40 cellular contexts compared by ENCODE assay signal in genomic region chrX:43731086-43731485, GRCh38.
"Had no signal": no experiment of that assay in that cellular context is flagged by ENCODE, and none has a peak within 500 bp of the region (broad histone marks: within the 10 kb centered on the region; RNA-seq: fewer than 3 reads in every experiment).

No MANE protein-coding gene starts in this region.

- H3K27ac ChIP-seq: adrenal gland, body of pancreas, brain microvascular endothelial cell, breast epithelium, cardiac muscle cell, VCaP had no signal

- DNase-seq: activated B cell treated with CpG ODN at 0.5 μM for 24 hours; activated CD4-positive, alpha-beta memory T cell treated with anti-CD3 and anti-CD28 coated beads for 36 hours; activated CD4-positive, alpha-beta T cell treated with anti-CD3 and anti-CD28 coated beads for 4 hours; activated CD4-positive, alpha-beta T cell treated with anti-CD3 and anti-CD28 coated beads, Interleukin-2, amount 10 ng/mL, durations not matched to agents 24 days and 14 days; activated CD4-positive, alpha-beta T cell treated with anti-CD3 and anti-CD28 coated beads, Interleukin-2, amount 50 U/mL, for 1 hour; activated CD4-positive, alpha-beta T cell treated with anti-CD3 and anti-CD28 coated beads, Interleukin-2, amount 50 U/mL, for 4 hours; activated CD4-positive, CD25-positive, alpha-beta regulatory T cell treated with anti-CD3 and anti-CD28 coated beads, Interleukin-2, amount 50 U/mL, for 72 hours; activated CD8-positive, alpha-beta memory T cell treated with anti-CD3 and anti-CD28 coated beads, Interleukin-2, amount 50 U/mL, for 4 hours; activated CD8-positive, alpha-beta T cell treated with anti-CD3 and anti-CD28 coated beads for 36 hours; activated effector memory CD4-positive, alpha-beta T cell treated with anti-CD3 and anti-CD28 coated beads, Interleukin-2, amount 50 U/mL, for 16 hours; activated gamma-delta T cell treated with Interleukin-2 at 50 U/mL for 16 hours; activated naive CD4-positive, alpha-beta T cell; activated naive CD4-positive, alpha-beta T cell treated with anti-CD3 and anti-CD28 coated beads for 36 hours; activated naive CD4-positive, alpha-beta T cell treated with anti-CD3 and anti-CD28 coated beads, Interleukin-2, amount 50 U/mL, for 16 hours; activated naive CD8-positive, alpha-beta T cell treated with anti-CD3 and anti-CD28 coated beads for 36 hours; activated T-cell treated with anti-CD3 and anti-CD28 coated beads for 4 hours; activated T-cell treated with anti-CD3 and anti-CD28 coated beads, Interleukin-2, amount 50 U/mL, for 1 hour; activated T-cell treated with anti-CD3 and anti-CD28 coated beads, Interleukin-2, amount 50 U/mL, for 4 hours; activated T-cell treated with anti-CD3 and anti-CD28 coated beads, Interleukin-2, amount 50 U/mL, for 72 hours; adrenal gland; amniotic stem cell; aorta; body of pancreas; brain microvascular endothelial cell; caudate nucleus; cerebellar nuclear complex; T-helper 1 cell; T-helper 2 cell; T-helper 9 cell had no signal

- FAIRE-seq: astrocyte, TTC549 had no signal

- H3K4me3 Mint-ChIP-seq: activated B cell treated with CpG ODN at 0.5 μM for 24 hours; activated CD4-positive, alpha-beta memory T cell treated with anti-CD3 and anti-CD28 coated beads for 36 hours; activated CD4-positive, alpha-beta T cell treated with anti-CD3 and anti-CD28 coated beads, Interleukin-2, amount 10 ng/mL, durations not matched to agents 24 days and 14 days; activated CD8-positive, alpha-beta T cell treated with anti-CD3 and anti-CD28 coated beads for 36 hours; activated naive CD4-positive, alpha-beta T cell treated with anti-CD3 and anti-CD28 coated beads for 36 hours; activated naive CD8-positive, alpha-beta T cell treated with anti-CD3 and anti-CD28 coated beads for 36 hours; activated T-cell treated with anti-CD3 and anti-CD28 coated beads, Interleukin-2, amount 50 U/mL, for 4 hours; activated T-cell treated with anti-CD3 and anti-CD28 coated beads, Interleukin-2, amount 50 U/mL, for 72 hours; activated T-helper 1 cell treated with anti-CD3 and anti-CD28 coated beads, Interleukin-12 subunit alpha, Interleukin-12 subunit beta, Interleukin-2, Interleukin-4 antibody, amounts not matched to agents 30 ng/mL and 10 ng/mL and 1 ng/mL, durations not matched to agents 14 hours and 24 hours and 36 hours; activated T-helper 17 cell treated with anti-CD3 and anti-CD28 coated beads, Interleukin-2, amount 50 U/mL, for 72 hours; central memory CD8-positive, alpha-beta T cell; T-helper 1 cell treated with Interleukin-12 subunit alpha and Interleukin-12 subunit beta and Interleukin-4 antibody, amounts not matched to agents 30 μg/mL and 1 μg/mL, for 36 hours; T-helper 2 cell treated with Interferon-gamma antibody and Interleukin-4, amounts not matched to agents 5 μg/mL and 100 μg/mL, for 36 hours had no signal

- H3K9me3 ChIP-seq: adrenal gland, body of pancreas, breast epithelium had no signal

- H3K27me3 Mint-ChIP-seq: activated B cell treated with CpG ODN at 0.5 μM for 24 hours; activated CD4-positive, alpha-beta T cell treated with anti-CD3 and anti-CD28 coated beads, Interleukin-2, amount 10 ng/mL, durations not matched to agents 24 days and 14 days; activated CD8-positive, alpha-beta T cell treated with anti-CD3 and anti-CD28 coated beads for 36 hours; activated naive CD8-positive, alpha-beta T cell treated with anti-CD3 and anti-CD28 coated beads for 36 hours; activated T-helper 17 cell treated with anti-CD3 and anti-CD28 coated beads, Interleukin-2, amount 50 U/mL, for 72 hours; central memory CD8-positive, alpha-beta T cell had no signal

- H3K36me3 Mint-ChIP-seq: activated CD4-positive, alpha-beta memory T cell treated with anti-CD3 and anti-CD28 coated beads for 36 hours; activated naive CD4-positive, alpha-beta T cell treated with anti-CD3 and anti-CD28 coated beads, Interleukin-2, amount 50 U/mL, for 72 hours; activated naive CD8-positive, alpha-beta T cell treated with anti-CD3 and anti-CD28 coated beads for 36 hours had no signal

- H3K4me3 ChIP-seq: adrenal gland, body of pancreas, breast epithelium, cardiac muscle cell had no signal

- H3K9me3 Mint-ChIP-seq: activated B cell treated with CpG ODN at 0.5 μM for 24 hours; activated CD4-positive, alpha-beta memory T cell treated with anti-CD3 and anti-CD28 coated beads for 36 hours; activated CD4-positive, alpha-beta T cell treated with anti-CD3 and anti-CD28 coated beads, Interleukin-2, amount 10 ng/mL, durations not matched to agents 24 days and 14 days; activated CD8-positive, alpha-beta T cell treated with anti-CD3 and anti-CD28 coated beads for 36 hours; activated naive CD4-positive, alpha-beta T cell treated with anti-CD3 and anti-CD28 coated beads for 36 hours; activated naive CD4-positive, alpha-beta T cell treated with anti-CD3 and anti-CD28 coated beads, Interleukin-2, amount 50 U/mL, for 72 hours; activated naive CD8-positive, alpha-beta T cell treated with anti-CD3 and anti-CD28 coated beads for 36 hours; activated T-cell treated with anti-CD3 and anti-CD28 coated beads, Interleukin-2, amount 50 U/mL, for 4 hours; activated T-cell treated with anti-CD3 and anti-CD28 coated beads, Interleukin-2, amount 50 U/mL, for 72 hours; activated T-helper 1 cell treated with anti-CD3 and anti-CD28 coated beads, Interleukin-12 subunit alpha, Interleukin-12 subunit beta, Interleukin-2, Interleukin-4 antibody, amounts not matched to agents 30 ng/mL and 10 ng/mL and 1 ng/mL, durations not matched to agents 14 hours and 24 hours and 36 hours; activated T-helper 17 cell treated with anti-CD3 and anti-CD28 coated beads, Interleukin-2, amount 50 U/mL, for 72 hours; central memory CD8-positive, alpha-beta T cell; T-helper 1 cell treated with Interleukin-12 subunit alpha and Interleukin-12 subunit beta and Interleukin-4 antibody, amounts not matched to agents 30 μg/mL and 1 μg/mL, for 36 hours; T-helper 2 cell treated with Interferon-gamma antibody and Interleukin-4, amounts not matched to agents 5 μg/mL and 100 μg/mL, for 36 hours had no signal

- H3K36me3 ChIP-seq: brain microvascular endothelial cell, breast epithelium, cardiac muscle cell had no signal

- ATAC-seq: activated CD8-positive, alpha-beta T cell treated with anti-CD3 and anti-CD28 coated beads for 36 hours; activated naive CD4-positive, alpha-beta T cell treated with anti-CD3 and anti-CD28 coated beads, Interleukin-2, amount 50 U/mL, for 72 hours; activated T-cell treated with anti-CD3 and anti-CD28 coated beads, Interleukin-2, amount 50 U/mL, for 4 hours; activated T-cell treated with anti-CD3 and anti-CD28 coated beads, Interleukin-2, amount 50 U/mL, for 72 hours; activated T-helper 17 cell treated with anti-CD3 and anti-CD28 coated beads, Interleukin-2, amount 50 U/mL, for 72 hours; body of pancreas had no signal

- H3K4me1 Mint-ChIP-seq: activated B cell treated with CpG ODN at 0.5 μM for 24 hours; activated CD4-positive, alpha-beta T cell treated with anti-CD3 and anti-CD28 coated beads, Interleukin-2, amount 10 ng/mL, durations not matched to agents 24 days and 14 days; activated T-helper 17 cell treated with anti-CD3 and anti-CD28 coated beads, Interleukin-2, amount 50 U/mL, for 72 hours; central memory CD8-positive, alpha-beta T cell had no signal

- H3K4me1 ChIP-seq: adrenal gland, breast epithelium had no signal

- H3K27ac Mint-ChIP-seq: activated B cell treated with CpG ODN at 0.5 μM for 24 hours; activated CD4-positive, alpha-beta memory T cell treated with anti-CD3 and anti-CD28 coated beads for 36 hours; activated CD4-positive, alpha-beta T cell treated with anti-CD3 and anti-CD28 coated beads, Interleukin-2, amount 10 ng/mL, durations not matched to agents 24 days and 14 days; activated CD8-positive, alpha-beta T cell treated with anti-CD3 and anti-CD28 coated beads for 36 hours; activated naive CD4-positive, alpha-beta T cell treated with anti-CD3 and anti-CD28 coated beads for 36 hours; activated naive CD4-positive, alpha-beta T cell treated with anti-CD3 and anti-CD28 coated beads, Interleukin-2, amount 50 U/mL, for 72 hours; activated naive CD8-positive, alpha-beta T cell treated with anti-CD3 and anti-CD28 coated beads for 36 hours; activated T-cell treated with anti-CD3 and anti-CD28 coated beads, Interleukin-2, amount 50 U/mL, for 72 hours; activated T-helper 1 cell treated with anti-CD3 and anti-CD28 coated beads, Interleukin-12 subunit alpha, Interleukin-12 subunit beta, Interleukin-2, Interleukin-4 antibody, amounts not matched to agents 30 ng/mL and 10 ng/mL and 1 ng/mL, durations not matched to agents 14 hours and 24 hours and 36 hours; activated T-helper 17 cell treated with anti-CD3 and anti-CD28 coated beads, Interleukin-2, amount 50 U/mL, for 72 hours; T-helper 1 cell treated with Interleukin-12 subunit alpha and Interleukin-12 subunit beta and Interleukin-4 antibody, amounts not matched to agents 30 μg/mL and 1 μg/mL, for 36 hours; T-helper 2 cell treated with Interferon-gamma antibody and Interleukin-4, amounts not matched to agents 5 μg/mL and 100 μg/mL, for 36 hours had no signal

- H3K27me3 ChIP-seq: adrenal gland, body of pancreas, brain microvascular endothelial cell, cardiac muscle cell had no signal
